ENCODE assay signal across 13 cellular contexts in genomic region chr3:126468028-126468891, GRCh38. TPM values are rescaled to one million over a fixed set of nuclear protein-coding genes. Genes with fewer than 3 reads are reported as not detected.
DNase-seq lines count a peak whose midpoint lies in the region; ATAC-seq and TF ChIP-seq lines count a peak whose summit lies in the region.
"Had no signal": no experiment of that assay in that cellular context is flagged by ENCODE, and none has a peak within 500 bp of the region (broad histone marks: within the 10 kb centered on the region; RNA-seq: fewer than 3 reads in every experiment).

No MANE protein-coding gene starts in this region.

- H3K4me1 ChIP-seq in suprapubic skin, result peaks cover 34% of the 10 kb centered on the region

- no peaks in the 10 kb centered on the region for H3K27me3 Mint-ChIP-seq in activated naive CD4-positive, alpha-beta T cell treated with anti-CD3 and anti-CD28 coated beads, Interleukin-2, amount 10 ng/mL, durations not matched to agents 7 days and 5 days
- no peaks in the 10 kb centered on the region for H3K27me3 Mint-ChIP-seq in WTC11 (ENCODE audit: low read depth)

- CTCF ChIA-PET in activated naive CD4-positive, alpha-beta T cell treated with anti-CD3 and anti-CD28 coated beads, Interleukin-2, amount 10 ng/mL, durations not matched to agents 7 days and 5 days (lab: Charles Lee), result no interaction called here
- CTCF ChIA-PET in WTC11 (lab: Charles Lee), result no interaction called here

- no peaks in the 10 kb centered on the region for H3K27me3 ChIP-seq in suprapubic skin

- no peak for DNase-seq in activated naive CD4-positive, alpha-beta T cell treated with anti-CD3 and anti-CD28 coated beads, Interleukin-2, amount 10 ng/mL, durations not matched to agents 7 days and 5 days
- DNase-seq in activated naive CD4-positive, alpha-beta T cell treated with anti-CD3 and anti-CD28 coated beads, Interleukin-2, amount 50 U/mL, for 16 hours, result no peak
- DNase-seq in WTC11 (ENCODE audit: low spot score) (peak; percentile 3), islet precursor cell (peak; percentile 48), suprapubic skin (ENCODE audit: low spot score in 2 of 2) (peak; percentile 51 to 59), T-helper 1 cell (no peak), HT-29 (ENCODE audit: low spot score) (no peak)
- DNase-seq: activated CD4-positive, alpha-beta T cell treated with anti-CD3 and anti-CD28 coated beads, Interleukin-2, amount 50 U/mL, for 4 hours; HCEC 1CT had no signal

- no peak for TF ChIP-seq POLR2A in suprapubic skin (IDR thresholded peaks at IDR 0.05)

- H3K4me1 Mint-ChIP-seq in activated naive CD4-positive, alpha-beta T cell treated with anti-CD3 and anti-CD28 coated beads, Interleukin-2, amount 10 ng/mL, durations not matched to agents 7 days and 5 days, result peaks cover 32% of the 10 kb centered on the region
- H3K4me1 Mint-ChIP-seq in WTC11, result peaks cover 12% of the 10 kb centered on the region

- H3K27ac ChIP-seq in suprapubic skin, result no peak overlapping the region

- WGBS in suprapubic skin, result 76% methylated on average over 13 of the region's 13 CpGs

- H3K36me3 ChIP-seq in suprapubic skin, result peaks cover 78% of the 10 kb centered on the region

- POLR2A ChIA-PET in WTC11 (lab: Charles Lee), result no interaction called here

- peak overlapping the region; percentile 63 for H3K27ac Mint-ChIP-seq in activated naive CD4-positive, alpha-beta T cell treated with anti-CD3 and anti-CD28 coated beads, Interleukin-2, amount 10 ng/mL, durations not matched to agents 7 days and 5 days
- peak overlapping the region; percentile 71; the same call in 1 of the 2 replicates for H3K27ac Mint-ChIP-seq in WTC11

- H3K4me3 Mint-ChIP-seq in activated naive CD4-positive, alpha-beta T cell treated with anti-CD3 and anti-CD28 coated beads, Interleukin-2, amount 10 ng/mL, durations not matched to agents 7 days and 5 days, result no peak overlapping the region
- H3K4me3 Mint-ChIP-seq in WTC11, result no peak overlapping the region

- ATAC-seq in WTC11 (no peak), GM18867 (IDR thresholded peaks at IDR 0.05; ENCODE audit: unreplicated experiment) (no peak)
- ATAC-seq: SK-N-SH treated with all-trans-retinoic acid at 6 μM for 48 hours had no signal

- H3K9me3 Mint-ChIP-seq in activated naive CD4-positive, alpha-beta T cell treated with anti-CD3 and anti-CD28 coated beads, Interleukin-2, amount 10 ng/mL, durations not matched to agents 7 days and 5 days, result no peaks in the 10 kb centered on the region
- H3K9me3 Mint-ChIP-seq in WTC11, result no peaks in the 10 kb centered on the region

- H3K9me3 ChIP-seq in suprapubic skin, result no peaks in the 10 kb centered on the region

- H3K36me3 Mint-ChIP-seq in activated naive CD4-positive, alpha-beta T cell treated with anti-CD3 and anti-CD28 coated beads, Interleukin-2, amount 10 ng/mL, durations not matched to agents 7 days and 5 days, result peaks cover 69% of the 10 kb centered on the region
- peaks cover 69% of the 10 kb centered on the region for H3K36me3 Mint-ChIP-seq in WTC11

- TF ChIP-seq CTCF in WTC11 (IDR thresholded peaks at IDR 0.05), result no peak
- no peak for TF ChIP-seq CTCF in suprapubic skin (IDR thresholded peaks at IDR 0.05)

- no peak for TF ChIP-seq EP300 in suprapubic skin (IDR thresholded peaks at IDR 0.05)

- no peak overlapping the region for H3K4me3 ChIP-seq in suprapubic skin

TF ChIP-seq in WTC11, 78 proteins besides CTCF, POLR2A, EP300 and RAD21:
- no peak for TF ChIP-seq MYBL2 (CRISPR knock-in tag; IDR thresholded peaks at IDR 0.05)
- TF ChIP-seq ZNF317 (CRISPR knock-in tag; IDR thresholded peaks at IDR 0.05; ENCODE audit: borderline replicate concordance, low read depth), result peak; percentile 75; the same call in 1 of the 2 replicates
- TF ChIP-seq MXD4 (CRISPR knock-in tag; IDR thresholded peaks at IDR 0.05; ENCODE audit: borderline replicate concordance), result no peak
- TF ChIP-seq GTF2I (CRISPR knock-in tag; conservative IDR thresholded peaks at IDR 0.05), result no peak
- TF ChIP-seq GABPB1 (CRISPR knock-in tag; IDR thresholded peaks at IDR 0.05), result peak; percentile 92
- no peak for TF ChIP-seq JAZF1 (CRISPR knock-in tag; IDR thresholded peaks at IDR 0.05)

RNA-seq across cellular contexts. Expression of gene ZXDC, which starts 7.4 kb away (rescaled TPM):
- 32.9 to 34.7 TPM (median 33.4 TPM) in 3 replicates for total RNA-seq in WTC11 (2021)
- 10 to 100 TPM; 40.5 to 97.5 (median 61.2) TPM for total RNA-seq in suprapubic skin
- total RNA-seq in HT-29 (2014; rRNA removed; shearing (Covaris generic)), result 41.2 and 42.2 TPM in 2 replicates

RNA-seq across cellular contexts. Expression of gene UROC1, which starts 49.3 kb away (rescaled TPM):
- total RNA-seq in WTC11 (2021), result 0.09 TPM in 1 of 3 replicates, not detected in the others
- not detected for total RNA-seq in suprapubic skin
- not detected in 2 replicates for total RNA-seq in HT-29 (2014; rRNA removed; shearing (Covaris generic))
- total RNA-seq: LHCN-M2, NCI-H460 had no signal

RNA-seq across cellular contexts. Expression of gene CHST13, which starts 55.7 kb away (rescaled TPM):
- total RNA-seq in WTC11 (2021), result 4.1 to 6.8 TPM (median 6.4 TPM) in 3 replicates
- total RNA-seq in suprapubic skin, result not detected
- 0.05 and 1.3 TPM in 2 replicates for total RNA-seq in HT-29 (2014; rRNA removed; shearing (Covaris generic))
- total RNA-seq: LHCN-M2, NCI-H460 had no signal

Comparison
In these comparisons a context has a peak if more than half of its experiments do, and no peak if none do; other contexts are left out.
1. DNase-seq: peak in WTC11 (single experiment), islet precursor cell (single experiment) and suprapubic skin (2 of 2); none in activated naive CD4-positive, alpha-beta T cell treated with anti-CD3 and anti-CD28 coated beads, Interleukin-2, amount 10 ng/mL, durations not matched to agents 7 days and 5 days (single experiment), activated naive CD4-positive, alpha-beta T cell treated with anti-CD3 and anti-CD28 coated beads, Interleukin-2, amount 50 U/mL, for 16 hours (single experiment), T-helper 1 cell (0 of 5) and HT-29 (single experiment).